ENCODE assay signal across 16 cellular contexts in the genomic region with DNA sequence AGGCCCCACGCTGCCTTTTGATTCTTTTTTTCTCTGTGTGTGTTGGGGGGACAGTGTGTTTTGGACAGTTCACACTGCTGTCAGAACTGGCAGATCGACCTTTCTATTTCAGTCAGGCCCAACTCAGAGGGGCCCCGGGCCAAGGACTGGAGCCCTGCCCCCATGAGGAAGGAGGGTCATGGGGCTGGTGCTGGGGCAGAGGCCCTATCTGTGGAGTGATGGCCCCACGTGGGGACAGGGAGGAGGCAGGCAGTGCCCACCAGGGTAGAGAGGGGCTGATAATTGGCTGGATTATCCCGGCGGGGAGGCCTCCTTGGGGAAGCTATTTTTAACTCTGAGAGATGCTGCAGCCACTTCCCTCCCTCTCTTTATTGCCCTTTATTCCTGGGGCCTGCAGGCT. TPM values are rescaled to one million over a fixed set of nuclear protein-coding genes. Genes with fewer than 3 reads are reported as not detected.
DNase-seq lines count a peak whose midpoint lies in the region; ATAC-seq lines count a peak whose summit lies in the region.
"Had no signal": no experiment of that assay in that cellular context is flagged by ENCODE, and none has a peak within 500 bp of the region (broad histone marks: within the 10 kb centered on the region; RNA-seq: fewer than 3 reads in every experiment).

No MANE protein-coding gene starts in this region.

- peak overlapping the region; percentile 9 for H3K27ac Mint-ChIP-seq in activated naive CD8-positive, alpha-beta T cell treated with anti-CD3 and anti-CD28 coated beads, Interleukin-2, amount 50 U/mL, for 24 hours
- H3K27ac Mint-ChIP-seq in activated naive CD8-positive, alpha-beta T cell treated with anti-CD3 and anti-CD28 coated beads for 36 hours, result no peak overlapping the region
- H3K27ac Mint-ChIP-seq in T-helper 2 cell treated with Interferon-gamma antibody and Interleukin-4, amounts not matched to agents 5 μg/mL and 100 μg/mL, for 36 hours, result no peak overlapping the region
- no peak overlapping the region for H3K27ac Mint-ChIP-seq in stimulated activated effector memory CD8-positive, alpha-beta T cell treated with anti-CD3 and anti-CD28 coated beads, Interleukin-12 subunit alpha, Interleukin-12 subunit beta, amount 100 ng/mL, for 72 hours
- H3K27ac Mint-ChIP-seq: activated CD4-positive, alpha-beta memory T cell treated with anti-CD3 and anti-CD28 coated beads for 36 hours had no signal

- H2BK120ac ChIP-seq in mesenchymal stem cell (ENCODE audit: low read depth, low read length), result no peak overlapping the region

- H2BK15ac ChIP-seq in mesenchymal stem cell (ENCODE audit: low read depth, poor library complexity, severe bottlenecking), result no peak overlapping the region

- no peak overlapping the region for H2BK12ac ChIP-seq in mesenchymal stem cell (ENCODE audit: low read length in 2 of 2)

- H2AK5ac ChIP-seq in mesenchymal stem cell (ENCODE audit: low read length, severe bottlenecking), result no peak overlapping the region

- no peak overlapping the region for H3K18ac ChIP-seq in mesenchymal stem cell (ENCODE audit: low read depth in 1 of 2, low read length in 2 of 2)

- H3K4me2 ChIP-seq in mesenchymal stem cell (ENCODE audit: low read length, poor library complexity, severe bottlenecking), result no peak overlapping the region

- H4K91ac ChIP-seq in mesenchymal stem cell (ENCODE audit: low read length), result no peak overlapping the region

- DNase-seq in activated naive CD8-positive, alpha-beta T cell treated with anti-CD3 and anti-CD28 coated beads, Interleukin-2, amount 50 U/mL, for 24 hours, result no peak
- no peak for DNase-seq in activated naive CD8-positive, alpha-beta T cell treated with anti-CD3 and anti-CD28 coated beads for 36 hours
- DNase-seq in epidermal melanocyte (ENCODE audit: insufficient read length, low spot score) (peak; percentile 42), mesenchymal stem cell (peak; percentile 33), superior temporal gyrus (ENCODE audit: extremely low spot score) (no peak)
- no peak for DNase-seq in T-helper 2 cell treated with Interferon-gamma antibody and Interleukin-4, amounts not matched to agents 5 μg/mL and 100 μg/mL, for 36 hours (ENCODE audit: low spot score)
- DNase-seq in activated T-cell treated with anti-CD3 and anti-CD28 coated beads, Interleukin-2, amount 50 U/mL, for 1 hour, result no peak
- DNase-seq in stimulated activated effector memory CD8-positive, alpha-beta T cell treated with anti-CD3 and anti-CD28 coated beads, Interleukin-12 subunit alpha, Interleukin-12 subunit beta, amount 100 ng/mL, for 72 hours (ENCODE audit: low spot score in 2 of 2), result no peak
- DNase-seq: activated CD4-positive, alpha-beta memory T cell treated with anti-CD3 and anti-CD28 coated beads for 36 hours; activated effector memory CD4-positive, alpha-beta T cell treated with Interleukin-2 at 50 U/mL for 16 hours; Calu3; NCI-H345; T1000 had no signal

- no peak for ATAC-seq in activated naive CD8-positive, alpha-beta T cell treated with anti-CD3 and anti-CD28 coated beads, Interleukin-2, amount 50 U/mL, for 24 hours
- ATAC-seq in stimulated activated effector memory CD8-positive, alpha-beta T cell treated with anti-CD3 and anti-CD28 coated beads, Interleukin-12 subunit alpha, Interleukin-12 subunit beta, amount 100 ng/mL, for 72 hours, result no peak

- H3K79me1 ChIP-seq in mesenchymal stem cell (replicated peaks; ENCODE audit: low read length, poor library complexity, severe bottlenecking), result no peaks in the 10 kb centered on the region

- H3K9me3 ChIP-seq in mesenchymal stem cell (ENCODE audit: control insufficient read depth, low read length), result no peaks in the 10 kb centered on the region
- H3K9me3 ChIP-seq: neutrophil, thoracic aorta had no signal

- no peak overlapping the region for H3K14ac ChIP-seq in mesenchymal stem cell (ENCODE audit: low read length in 2 of 2)

- H2BK5ac ChIP-seq in mesenchymal stem cell (ENCODE audit: low read depth, low read length, poor library complexity, severe bottlenecking), result no peak overlapping the region

- no peak overlapping the region for H3K4me3 ChIP-seq in mesenchymal stem cell (ENCODE audit: insufficient read depth in 1 of 2, low read depth in 1 of 2, low read length in 2 of 2)
- H3K4me3 ChIP-seq: thoracic aorta had no signal

- no peak overlapping the region for H3K23ac ChIP-seq in mesenchymal stem cell (ENCODE audit: low read length in 2 of 2)

- 1% methylated on average over 6 of the region's 6 CpGs for WGBS in mesenchymal stem cell

- peaks cover 2% of the 10 kb centered on the region for H3K4me1 Mint-ChIP-seq in activated naive CD8-positive, alpha-beta T cell treated with anti-CD3 and anti-CD28 coated beads, Interleukin-2, amount 50 U/mL, for 24 hours
- H3K4me1 Mint-ChIP-seq in activated naive CD8-positive, alpha-beta T cell treated with anti-CD3 and anti-CD28 coated beads for 36 hours, result no peaks in the 10 kb centered on the region
- H3K4me1 Mint-ChIP-seq in T-helper 2 cell treated with Interferon-gamma antibody and Interleukin-4, amounts not matched to agents 5 μg/mL and 100 μg/mL, for 36 hours (ENCODE audit: low read depth), result no peaks in the 10 kb centered on the region
- peaks cover 7% of the 10 kb centered on the region for H3K4me1 Mint-ChIP-seq in stimulated activated effector memory CD8-positive, alpha-beta T cell treated with anti-CD3 and anti-CD28 coated beads, Interleukin-12 subunit alpha, Interleukin-12 subunit beta, amount 100 ng/mL, for 72 hours

- peaks cover 4% of the 10 kb centered on the region for H3K4me1 ChIP-seq in mesenchymal stem cell (ENCODE audit: control insufficient read depth, insufficient read depth, low read depth, low read length)

- no peaks in the 10 kb centered on the region for H3K9me3 Mint-ChIP-seq in activated naive CD8-positive, alpha-beta T cell treated with anti-CD3 and anti-CD28 coated beads, Interleukin-2, amount 50 U/mL, for 24 hours
- no peaks in the 10 kb centered on the region for H3K9me3 Mint-ChIP-seq in activated naive CD8-positive, alpha-beta T cell treated with anti-CD3 and anti-CD28 coated beads for 36 hours
- H3K9me3 Mint-ChIP-seq in T-helper 2 cell treated with Interferon-gamma antibody and Interleukin-4, amounts not matched to agents 5 μg/mL and 100 μg/mL, for 36 hours, result no peaks in the 10 kb centered on the region
- H3K9me3 Mint-ChIP-seq in stimulated activated effector memory CD8-positive, alpha-beta T cell treated with anti-CD3 and anti-CD28 coated beads, Interleukin-12 subunit alpha, Interleukin-12 subunit beta, amount 100 ng/mL, for 72 hours, result no peaks in the 10 kb centered on the region
- H3K9me3 Mint-ChIP-seq: activated CD4-positive, alpha-beta memory T cell treated with anti-CD3 and anti-CD28 coated beads for 36 hours had no signal

- H3K27me3 Mint-ChIP-seq in activated naive CD8-positive, alpha-beta T cell treated with anti-CD3 and anti-CD28 coated beads, Interleukin-2, amount 50 U/mL, for 24 hours, result peaks cover 6% of the 10 kb centered on the region
- peaks cover 8% of the 10 kb centered on the region for H3K27me3 Mint-ChIP-seq in activated naive CD8-positive, alpha-beta T cell treated with anti-CD3 and anti-CD28 coated beads for 36 hours
- peaks cover 11% of the 10 kb centered on the region for H3K27me3 Mint-ChIP-seq in T-helper 2 cell treated with Interferon-gamma antibody and Interleukin-4, amounts not matched to agents 5 μg/mL and 100 μg/mL, for 36 hours (ENCODE audit: low read depth)

- no peaks in the 10 kb centered on the region for H3K36me3 ChIP-seq in mesenchymal stem cell (ENCODE audit: control insufficient read depth in 1 of 2, insufficient read depth in 2 of 2, low read depth in 1 of 2, low read length in 2 of 2)
- H3K36me3 ChIP-seq: neutrophil, thoracic aorta had no signal

- peaks cover 55 to 91% of the 10 kb centered on the region in 2 experiments for H3K27me3 ChIP-seq in mesenchymal stem cell (ENCODE audit: control insufficient read depth in 1 of 2, insufficient read depth in 1 of 2, low read length in 2 of 2)

- no peak overlapping the region for H2AFZ ChIP-seq in mesenchymal stem cell (ENCODE audit: low read depth, low read length)

- no peaks in the 10 kb centered on the region for H3K36me3 Mint-ChIP-seq in activated naive CD8-positive, alpha-beta T cell treated with anti-CD3 and anti-CD28 coated beads, Interleukin-2, amount 50 U/mL, for 24 hours (ENCODE audit: low read depth)
- no peaks in the 10 kb centered on the region for H3K36me3 Mint-ChIP-seq in activated naive CD8-positive, alpha-beta T cell treated with anti-CD3 and anti-CD28 coated beads for 36 hours
- H3K36me3 Mint-ChIP-seq in T-helper 2 cell treated with Interferon-gamma antibody and Interleukin-4, amounts not matched to agents 5 μg/mL and 100 μg/mL, for 36 hours (ENCODE audit: low read depth), result no peaks in the 10 kb centered on the region
- H3K36me3 Mint-ChIP-seq in stimulated activated effector memory CD8-positive, alpha-beta T cell treated with anti-CD3 and anti-CD28 coated beads, Interleukin-12 subunit alpha, Interleukin-12 subunit beta, amount 100 ng/mL, for 72 hours, result no peaks in the 10 kb centered on the region
- H3K36me3 Mint-ChIP-seq: activated CD4-positive, alpha-beta memory T cell treated with anti-CD3 and anti-CD28 coated beads for 36 hours had no signal

- no peak overlapping the region for H3K4me3 Mint-ChIP-seq in activated naive CD8-positive, alpha-beta T cell treated with anti-CD3 and anti-CD28 coated beads, Interleukin-2, amount 50 U/mL, for 24 hours
- H3K4me3 Mint-ChIP-seq in activated naive CD8-positive, alpha-beta T cell treated with anti-CD3 and anti-CD28 coated beads for 36 hours, result no peak overlapping the region
- H3K4me3 Mint-ChIP-seq in T-helper 2 cell treated with Interferon-gamma antibody and Interleukin-4, amounts not matched to agents 5 μg/mL and 100 μg/mL, for 36 hours, result no peak overlapping the region
- H3K4me3 Mint-ChIP-seq in stimulated activated effector memory CD8-positive, alpha-beta T cell treated with anti-CD3 and anti-CD28 coated beads, Interleukin-12 subunit alpha, Interleukin-12 subunit beta, amount 100 ng/mL, for 72 hours, result no peak overlapping the region
- H3K4me3 Mint-ChIP-seq: activated CD4-positive, alpha-beta memory T cell treated with anti-CD3 and anti-CD28 coated beads for 36 hours had no signal

- H3K27ac ChIP-seq in mesenchymal stem cell (ENCODE audit: low read length, poor library complexity, severe bottlenecking), result no peak overlapping the region
- H3K27ac ChIP-seq: neutrophil had no signal

- peak overlapping the region; percentile 29 for H4K8ac ChIP-seq in mesenchymal stem cell (ENCODE audit: low read length)

- no peak overlapping the region for H3K9ac ChIP-seq in mesenchymal stem cell (ENCODE audit: low read length)

- no peak overlapping the region for H3K4ac ChIP-seq in mesenchymal stem cell (ENCODE audit: low read depth in 1 of 2, low read length in 2 of 2)

RNA-seq across cellular contexts. Expression of a gene that starts 5.7 kb away (rescaled TPM):
- total RNA-seq in activated naive CD8-positive, alpha-beta T cell treated with anti-CD3 and anti-CD28 coated beads for 36 hours, result not detected
- 0.01 TPM for polyA plus RNA-seq in mesenchymal stem cell (2013, experiment 1 of 2)
- polyA plus RNA-seq in mesenchymal stem cell (2013, experiment 2 of 2), result 0.01 TPM
- total RNA-seq: activated CD4-positive, alpha-beta memory T cell treated with anti-CD3 and anti-CD28 coated beads for 36 hours; Calu3; RPMI7951 had no signal

Comparison
In these comparisons a context has a peak if more than half of its experiments do, and no peak if none do; other contexts are left out.
1. DNase-seq: peak in epidermal melanocyte (single experiment) and mesenchymal stem cell (single experiment); none in activated naive CD8-positive, alpha-beta T cell treated with anti-CD3 and anti-CD28 coated beads, Interleukin-2, amount 50 U/mL, for 24 hours (single experiment), activated naive CD8-positive, alpha-beta T cell treated with anti-CD3 and anti-CD28 coated beads for 36 hours (single experiment), superior temporal gyrus (single experiment), T-helper 2 cell treated with Interferon-gamma antibody and Interleukin-4, amounts not matched to agents 5 μg/mL and 100 μg/mL, for 36 hours (single experiment), activated T-cell treated with anti-CD3 and anti-CD28 coated beads, Interleukin-2, amount 50 U/mL, for 1 hour (single experiment) and stimulated activated effector memory CD8-positive, alpha-beta T cell treated with anti-CD3 and anti-CD28 coated beads, Interleukin-12 subunit alpha, Interleukin-12 subunit beta, amount 100 ng/mL, for 72 hours (0 of 2).